Comparison of ENCODE assay signal across 10 cellular contexts in genomic region chr15:85642693-85643058, GRCh38.
DNase-seq lines count a peak whose midpoint lies in the region; TF ChIP-seq lines count a peak whose summit lies in the region.
"Had no signal": no experiment of that assay in that cellular context is flagged by ENCODE, and none has a peak within 500 bp of the region (broad histone marks: within the 10 kb centered on the region; RNA-seq: fewer than 3 reads in every experiment).

No MANE protein-coding gene starts in this region.

- H3K79me2 ChIP-seq in ACC112 (ENCODE audit: control insufficient read depth, insufficient read depth, low read length, unreplicated experiment): no peaks in the 10 kb centered on the region

- no peak for TF ChIP-seq POLR2A in prostate gland (IDR thresholded peaks at IDR 0.05)

- H3K36me3 ChIP-seq in ACC112 (ENCODE audit: insufficient read depth, low read length) (peaks cover 9% of the 10 kb centered on the region; the same call in 1 of the 2 replicates), prostate gland (peaks cover 0 to 4% of the 10 kb centered on the region in 2 donors)

- WGBS in prostate gland: 38% methylated on average over 6 of the region's 6 CpGs

- no peaks in the 10 kb centered on the region for H3K9me3 ChIP-seq in prostate gland

- H2AFZ ChIP-seq in ACC112 (ENCODE audit: low read length, unreplicated experiment): no peak overlapping the region

- no peak for DNase-seq in caudate nucleus (lab: John Stamatoyannopoulos, UW)
- peak; percentile 64 for DNase-seq in hepatic stellate cell (ENCODE audit: low spot score)
- DNase-seq in prostate gland (ENCODE audit: low spot score): no peak
- DNase-seq in activated CD4-positive, alpha-beta T cell treated with anti-CD3 and anti-CD28 coated beads, Interleukin-2, amount 50 U/mL, for 48 hours: no peak
- DNase-seq in NCI-H345 (lab: John Stamatoyannopoulos, UW): no peak
- no peak for DNase-seq in RPMI8226
- no peak for DNase-seq in stimulated activated CD4-positive, alpha-beta T cell treated with anti-CD3 and anti-CD28 coated beads, Interleukin-1b, Interleukin-23, amount 100 ng/mL, for 48 hours
- DNase-seq: cerebellar nuclear complex, trophoblast cell had no signal

- intact Hi-C loops in prostate gland (cut with DNase I): no loop called here

- no peak overlapping the region for H3K4me3 ChIP-seq in ACC112 (ENCODE audit: low read depth, low read length)
- no peak overlapping the region for H3K4me3 ChIP-seq in prostate gland

- no peak for TF ChIP-seq CTCF in prostate gland (IDR thresholded peaks at IDR 0.05)

- peaks cover 11% of the 10 kb centered on the region for H3K4me1 ChIP-seq in ACC112 (ENCODE audit: control insufficient read depth, insufficient read depth, low read length, unreplicated experiment)
- H3K4me1 ChIP-seq in prostate gland (replicated peaks): no peaks in the 10 kb centered on the region

- no peaks in the 10 kb centered on the region for H3K27me3 ChIP-seq in ACC112 (ENCODE audit: insufficient read depth, low read length)
- no peaks in the 10 kb centered on the region for H3K27me3 ChIP-seq in prostate gland (replicated peaks; ENCODE audit: insufficient read depth)

- H3K27ac ChIP-seq in ACC112 (ENCODE audit: low read depth, low read length): 0 out of 2 replicates have a peak overlapping the region, but pooled peaks have one; percentile 26
- H3K27ac ChIP-seq in caudate nucleus (ENCODE audit: low read depth, low read length): peak overlapping the region; percentile 36
- H3K27ac ChIP-seq in prostate gland: peak overlapping the region; percentile 42 to 64
